ENCODE assay signal across 8 cellular contexts in the genomic region with DNA sequence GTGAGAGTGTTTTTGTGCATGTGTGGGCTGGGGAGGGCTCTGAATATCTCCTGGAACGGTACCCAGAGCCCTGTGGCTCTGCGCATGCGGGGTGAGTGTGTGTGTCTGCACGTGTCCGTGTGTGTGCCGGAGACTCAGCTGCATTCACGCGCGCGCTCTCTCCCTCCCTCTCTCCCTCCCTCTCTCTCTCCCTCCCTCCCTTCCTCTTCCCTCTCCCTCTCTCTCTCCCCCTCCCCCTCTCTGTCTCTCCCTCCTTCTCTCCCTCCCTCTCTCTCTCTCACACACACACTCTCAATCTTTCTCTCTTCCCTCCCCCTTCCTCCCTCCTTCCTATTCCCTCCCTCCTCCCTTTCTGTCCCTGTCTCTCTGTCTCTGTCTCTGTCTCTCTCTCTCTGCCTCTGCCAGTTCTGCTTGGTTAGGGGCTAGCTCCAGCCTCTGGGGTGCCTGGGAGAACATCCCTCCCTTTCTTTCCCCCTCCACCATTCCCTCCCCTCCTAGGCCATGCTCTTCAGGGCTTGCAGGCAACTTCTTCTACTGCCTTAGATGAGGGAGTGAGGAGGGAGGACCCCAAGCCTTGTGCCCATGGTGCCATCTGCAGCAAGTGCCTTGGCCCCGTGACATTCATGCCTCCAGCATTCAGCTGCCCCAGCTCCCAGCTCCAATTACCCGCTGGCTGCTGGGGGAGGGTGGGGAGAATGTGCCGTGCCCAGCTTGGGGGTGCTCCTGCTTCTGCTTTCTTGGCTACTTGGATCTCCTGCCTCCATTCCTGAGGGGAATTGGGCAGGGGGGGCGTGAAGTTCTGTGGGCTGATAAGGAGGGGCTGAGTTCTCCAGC. TPM values are rescaled to one million over a fixed set of nuclear protein-coding genes. Genes with fewer than 3 reads are reported as not detected.
DNase-seq lines count a peak whose midpoint lies in the region; ATAC-seq and TF ChIP-seq lines count a peak whose summit lies in the region.

No MANE protein-coding gene starts in this region.

- TF ChIP-seq CTCF in left ventricle myocardium inferior (IDR thresholded peaks at IDR 0.05; ENCODE audit: borderline replicate concordance), result no peak

- peaks cover under 1% of the 10 kb centered on the region for H3K36me3 ChIP-seq in left ventricle myocardium inferior

- peaks cover 99% of the 10 kb centered on the region for H3K4me1 ChIP-seq in left ventricle myocardium inferior

- DNase-seq in COLO829 (ENCODE audit: low spot score), result peak; percentile 61
- DNase-seq in M059J (ENCODE audit: low read depth), result peak; percentile 77
- peak; percentile 59 for DNase-seq in T follicular helper cell (ENCODE audit: low read depth)
- DNase-seq in activated naive CD8-positive, alpha-beta T cell treated with anti-CD3 and anti-CD28 coated beads, Interleukin-2, amount 50 U/mL, for 16 hours (ENCODE audit: low read depth, low spot score), result peak; percentile 68
- DNase-seq in left ventricle myocardium inferior, result peak; percentile 94
- peak; percentile 97 for DNase-seq in putamen (ENCODE audit: low spot score)
- peak; percentile 93 for DNase-seq in ureter (ENCODE audit: low spot score)

- intact Hi-C loops in left ventricle myocardium inferior (cut with micrococcal nuclease), result no loop called here

- ATAC-seq in GM21786 (IDR thresholded peaks at IDR 0.05; ENCODE audit: unreplicated experiment), result no peak

- peak overlapping the region; percentile 100 for H3K27ac ChIP-seq in left ventricle myocardium inferior (replicated peaks)

- no peaks in the 10 kb centered on the region for H3K9me3 ChIP-seq in left ventricle myocardium inferior (replicated peaks)

- peak overlapping the region; percentile 55 for H3K4me3 ChIP-seq in left ventricle myocardium inferior

- no peaks in the 10 kb centered on the region for H3K27me3 ChIP-seq in left ventricle myocardium inferior (ENCODE audit: low read depth)

RNA-seq across cellular contexts. Expression of a gene that starts 6.4 kb away (rescaled TPM):
- 19.2 and 26.7 TPM in 2 replicates for total RNA-seq in M059J (2014; rRNA removed; shearing (Covaris generic))
- total RNA-seq in left ventricle myocardium inferior, result 78.3 TPM
- total RNA-seq in ureter, result 54.7 TPM

RNA-seq across cellular contexts. Expression of a gene that starts 14.9 kb away (rescaled TPM):
- 25.9 and 29.1 TPM in 2 replicates for total RNA-seq in M059J (2014; rRNA removed; shearing (Covaris generic))
- total RNA-seq in left ventricle myocardium inferior (58.2 TPM), ureter (87.9 TPM)

RNA-seq across cellular contexts. Expression of a gene that starts 31.3 kb away (rescaled TPM):
- 5.7 and 6.3 TPM in 2 replicates for total RNA-seq in M059J (2014; rRNA removed; shearing (Covaris generic))
- total RNA-seq in left ventricle myocardium inferior (19.1 TPM), ureter (26.0 TPM)

RNA-seq across cellular contexts. Expression of a gene that starts 52.6 kb away (rescaled TPM):
- total RNA-seq in M059J (2014; rRNA removed; shearing (Covaris generic)), result 33.2 and 61.3 TPM in 2 replicates
- 39.8 TPM for total RNA-seq in left ventricle myocardium inferior
- 91.3 TPM for total RNA-seq in ureter

RNA-seq across cellular contexts. Expression of a gene that starts 53.9 kb away (rescaled TPM):
- total RNA-seq in M059J (2014; rRNA removed; shearing (Covaris generic)), result not detected in 2 replicates
- total RNA-seq in left ventricle myocardium inferior (not detected), ureter (1.0 TPM)
